ENCODE assay signal across 17 cellular contexts in genomic region chrX:110037181-110037580, GRCh38.
"Had no signal": no experiment of that assay in that cellular context is flagged by ENCODE, and none has a peak within 500 bp of the region (broad histone marks: within the 10 kb centered on the region; RNA-seq: fewer than 3 reads in every experiment).

No MANE protein-coding gene starts in this region.

- ATAC-seq: activated T-helper 17 cell treated with anti-CD3 and anti-CD28 coated beads, Interleukin-2, amount 50 U/mL, for 72 hours; naive thymus-derived CD8-positive, alpha-beta T cell; stimulated activated memory B cell treated with anti-CD40 and anti-IgM and Interleukin-4, amounts not matched to agents 10 μg/mL and 1 μg/mL and 100 μg/mL, for 72 hours had no signal

- H3K36me3 ChIP-seq: lower lobe of right lung, spleen had no signal

- H3K27me3 Mint-ChIP-seq: activated B cell treated with CpG ODN at 0.5 μM for 24 hours; activated CD4-positive, alpha-beta T cell treated with anti-CD3 and anti-CD28 coated beads, Interleukin-2, amount 10 ng/mL, durations not matched to agents 24 days and 14 days; activated naive CD4-positive, alpha-beta T cell treated with anti-CD3 and anti-CD28 coated beads, Interleukin-2, amount 10 ng/mL, durations not matched to agents 7 days and 5 days; activated T-helper 17 cell treated with anti-CD3 and anti-CD28 coated beads, Interleukin-2, amount 50 U/mL, for 72 hours; naive thymus-derived CD8-positive, alpha-beta T cell; stimulated activated memory B cell treated with anti-CD40 and anti-IgM and Interleukin-4, amounts not matched to agents 10 μg/mL and 1 μg/mL and 100 μg/mL, for 72 hours had no signal

- H3K4me3 ChIP-seq: lower lobe of right lung, spleen had no signal

- H3K4me1 ChIP-seq: lower lobe of right lung had no signal

- DNase-seq: activated B cell treated with CpG ODN at 0.5 μM for 24 hours; activated CD4-positive, alpha-beta T cell treated with anti-CD3 and anti-CD28 coated beads, Interleukin-2, amount 10 ng/mL, durations not matched to agents 24 days and 14 days; activated CD8-positive, alpha-beta memory T cell treated with anti-CD3 and anti-CD28 coated beads for 24 hours; activated naive CD4-positive, alpha-beta T cell treated with anti-CD3 and anti-CD28 coated beads, Interleukin-2, amount 10 ng/mL, durations not matched to agents 7 days and 5 days; activated T-cell treated with anti-CD3 and anti-CD28 coated beads for 4 hours; kidney; lower lobe of right lung; naive thymus-derived CD8-positive, alpha-beta T cell; posterior cingulate gyrus; right cardiac atrium; spleen; stimulated activated CD4-positive, alpha-beta T cell treated with anti-CD3 and anti-CD28 coated beads, Interleukin-1b, Interleukin-23, amount 100 ng/mL, for 48 hours; substantia nigra; T-helper 1 cell; trophoblast cell had no signal

- H3K4me3 Mint-ChIP-seq: activated B cell treated with CpG ODN at 0.5 μM for 24 hours; activated CD4-positive, alpha-beta T cell treated with anti-CD3 and anti-CD28 coated beads, Interleukin-2, amount 10 ng/mL, durations not matched to agents 24 days and 14 days; activated naive CD4-positive, alpha-beta T cell treated with anti-CD3 and anti-CD28 coated beads, Interleukin-2, amount 10 ng/mL, durations not matched to agents 7 days and 5 days; activated T-helper 17 cell treated with anti-CD3 and anti-CD28 coated beads, Interleukin-2, amount 50 U/mL, for 72 hours; naive thymus-derived CD8-positive, alpha-beta T cell; stimulated activated memory B cell treated with anti-CD40 and anti-IgM and Interleukin-4, amounts not matched to agents 10 μg/mL and 1 μg/mL and 100 μg/mL, for 72 hours had no signal

- H3K27ac ChIP-seq: lower lobe of right lung, spleen had no signal

- H3K27me3 ChIP-seq: spleen had no signal

- H3K4me1 Mint-ChIP-seq: activated naive CD4-positive, alpha-beta T cell treated with anti-CD3 and anti-CD28 coated beads, Interleukin-2, amount 10 ng/mL, durations not matched to agents 7 days and 5 days; activated T-helper 17 cell treated with anti-CD3 and anti-CD28 coated beads, Interleukin-2, amount 50 U/mL, for 72 hours had no signal

- H3K9me3 ChIP-seq: lower lobe of right lung, spleen had no signal

- H3K9me3 Mint-ChIP-seq: activated B cell treated with CpG ODN at 0.5 μM for 24 hours; activated CD4-positive, alpha-beta T cell treated with anti-CD3 and anti-CD28 coated beads, Interleukin-2, amount 10 ng/mL, durations not matched to agents 24 days and 14 days; activated naive CD4-positive, alpha-beta T cell treated with anti-CD3 and anti-CD28 coated beads, Interleukin-2, amount 10 ng/mL, durations not matched to agents 7 days and 5 days; activated T-helper 17 cell treated with anti-CD3 and anti-CD28 coated beads, Interleukin-2, amount 50 U/mL, for 72 hours; stimulated activated memory B cell treated with anti-CD40 and anti-IgM and Interleukin-4, amounts not matched to agents 10 μg/mL and 1 μg/mL and 100 μg/mL, for 72 hours had no signal

- H3K27ac Mint-ChIP-seq: activated B cell treated with CpG ODN at 0.5 μM for 24 hours; activated CD4-positive, alpha-beta T cell treated with anti-CD3 and anti-CD28 coated beads, Interleukin-2, amount 10 ng/mL, durations not matched to agents 24 days and 14 days; activated naive CD4-positive, alpha-beta T cell treated with anti-CD3 and anti-CD28 coated beads, Interleukin-2, amount 10 ng/mL, durations not matched to agents 7 days and 5 days; activated T-helper 17 cell treated with anti-CD3 and anti-CD28 coated beads, Interleukin-2, amount 50 U/mL, for 72 hours; naive thymus-derived CD8-positive, alpha-beta T cell; stimulated activated memory B cell treated with anti-CD40 and anti-IgM and Interleukin-4, amounts not matched to agents 10 μg/mL and 1 μg/mL and 100 μg/mL, for 72 hours had no signal
